8 cellular contexts compared by ENCODE assay signal in genomic region chr3:81643721-81644120, GRCh38.
DNase-seq lines count a peak whose midpoint lies in the region; ATAC-seq and TF ChIP-seq lines count a peak whose summit lies in the region.

No MANE protein-coding gene starts in this region.

- H3K79me2 ChIP-seq in OCI-LY3 (ENCODE audit: low read length), result no peaks in the 10 kb centered on the region

- H3K27ac ChIP-seq in OCI-LY3 (ENCODE audit: low read length), result no peak overlapping the region
- no peak overlapping the region for H3K27ac ChIP-seq in thoracic aorta

- TF ChIP-seq CTCF in OCI-LY3 (IDR thresholded peaks at IDR 0.05; ENCODE audit: low read depth, low read length) (peak; percentile 80), thoracic aorta (IDR thresholded peaks at IDR 0.05) (peak; percentile 17)

- H3K36me3 ChIP-seq in OCI-LY3 (replicated peaks; ENCODE audit: low read depth, low read length) (no peaks in the 10 kb centered on the region), thoracic aorta (no peaks in the 10 kb centered on the region)

- no peak overlapping the region for H3K9ac ChIP-seq in OCI-LY3 (ENCODE audit: low read length)

- H3K27me3 ChIP-seq in OCI-LY3 (ENCODE audit: low read depth, low read length) (no peaks in the 10 kb centered on the region), thoracic aorta (replicated peaks; ENCODE audit: insufficient read depth) (no peaks in the 10 kb centered on the region)

- ATAC-seq in thoracic aorta (ENCODE audit: insufficient number of reproducible peaks, low FRiP score, low read depth), result no peak
- no peak for ATAC-seq in GM18870 (IDR thresholded peaks at IDR 0.05; ENCODE audit: unreplicated experiment)
- ATAC-seq in HG03521 (IDR thresholded peaks at IDR 0.05; ENCODE audit: unreplicated experiment), result no peak

- H4K20me1 ChIP-seq in OCI-LY3 (ENCODE audit: insufficient read depth, low read length), result no peaks in the 10 kb centered on the region

- no peak overlapping the region for H3K4me2 ChIP-seq in OCI-LY3 (ENCODE audit: low read length)

- H2AFZ ChIP-seq in OCI-LY3 (ENCODE audit: low read depth, low read length), result no peak overlapping the region

- H3K9me3 ChIP-seq in OCI-LY3 (ENCODE audit: insufficient read depth, low read length) (no peaks in the 10 kb centered on the region), thoracic aorta (no peaks in the 10 kb centered on the region)

- H3K4me3 ChIP-seq in OCI-LY3 (ENCODE audit: low read length), result no peak overlapping the region
- H3K4me3 ChIP-seq in thoracic aorta, result no peak overlapping the region

- DNase-seq in SIG-M5 treated with dmso at 0.1 percent for 504 hours (lab: John Stamatoyannopoulos, UW; ENCODE audit: unreplicated experiment) (peak; percentile 14), SIG-M5 (lab: John Stamatoyannopoulos, UW) (no peak), fibroblast of the conjunctiva (ENCODE audit: low read depth) (peak; percentile 1), thoracic aorta (ENCODE audit: low spot score) (no peak), 8988T (no peak)

- H3K4me1 ChIP-seq in OCI-LY3 (ENCODE audit: low read length) (no peaks in the 10 kb centered on the region), thoracic aorta (ENCODE audit: control insufficient read depth in 1 of 2, low read depth in 2 of 2) (no peaks in the 10 kb centered on the region)

Comparison
In these comparisons a context has a peak if more than half of its experiments do, and no peak if none do; other contexts are left out.
1. DNase-seq: peak in SIG-M5 treated with dmso at 0.1 percent for 504 hours (single experiment) and fibroblast of the conjunctiva (single experiment); none in SIG-M5 (single experiment), thoracic aorta (single experiment) and 8988T (single experiment).